8 cellular contexts compared by ENCODE assay signal in genomic region chr18:13136056-13136688, GRCh38.
A peak's percentile ranks its signal among the peaks of the same experiment; 100 is the strongest.
DNase-seq lines count a peak whose midpoint lies in the region; ATAC-seq and TF ChIP-seq lines count a peak whose summit lies in the region.

No MANE protein-coding gene starts in this region.

- H3K9me3 Mint-ChIP-seq in activated naive CD8-positive, alpha-beta T cell (ENCODE audit: low read depth) = no peaks in the 10 kb centered on the region

- H3K9me3 ChIP-seq in Loucy (ENCODE audit: insufficient read depth, low read depth, low read length) (no peaks in the 10 kb centered on the region), liver (ENCODE audit: control insufficient read depth in 4 of 4, low read length in 3 of 4) (no peaks in the 10 kb centered on the region), stomach (no peaks in the 10 kb centered on the region)

- no peaks in the 10 kb centered on the region for H3K27me3 Mint-ChIP-seq in activated naive CD8-positive, alpha-beta T cell

- no peaks in the 10 kb centered on the region for H4K20me1 ChIP-seq in Loucy (ENCODE audit: insufficient read depth, low read length, poor library complexity, severe bottlenecking)

- H3K27ac Mint-ChIP-seq in activated naive CD8-positive, alpha-beta T cell = peak overlapping the region; percentile 90

- TF ChIP-seq CTCF in GM13977 (IDR thresholded peaks at IDR 0.05; ENCODE audit: extremely low read depth, insufficient read depth, missing control alignments) (no peak), Loucy (conservative IDR thresholded peaks at IDR 0.05; ENCODE audit: low read length) (no peak), liver (IDR thresholded peaks at IDR 0.05; ENCODE audit: low read depth, low read length, missing input control) (no peak), stomach (IDR thresholded peaks at IDR 0.05) (no peak)

- 37% methylated on average over 32 of the region's 32 CpGs for WGBS in liver
- 22 to 47% (median 34%) methylated on average over 32 of the region's 32 CpGs for WGBS in stomach, 5 donors

- 0 out of 2 replicates have a peak overlapping the region, but pooled peaks have one; percentile 97 for H2AFZ ChIP-seq in Loucy (ENCODE audit: low read length)

- peaks cover 24% of the 10 kb centered on the region for H3K4me1 Mint-ChIP-seq in activated naive CD8-positive, alpha-beta T cell (ENCODE audit: low read depth)

- H3K9ac ChIP-seq in Loucy (ENCODE audit: low read depth, low read length, poor library complexity, severe bottlenecking) (peak overlapping the region; percentile 92), liver (ENCODE audit: low read depth in 1 of 2, low read length in 2 of 2) (peak overlapping the region; percentile 85 to 96)

- peak overlapping the region; percentile 78 for H3K4me2 ChIP-seq in Loucy (ENCODE audit: low read depth, low read length, poor library complexity, severe bottlenecking)

- H3K36me3 Mint-ChIP-seq in activated naive CD8-positive, alpha-beta T cell = no peaks in the 10 kb centered on the region

- ATAC-seq in HG03571 (IDR thresholded peaks at IDR 0.05; ENCODE audit: unreplicated experiment) = no peak
- ATAC-seq in GM19455 (IDR thresholded peaks at IDR 0.05; ENCODE audit: unreplicated experiment) = no peak

- H3K4me1 ChIP-seq in Loucy (ENCODE audit: insufficient read depth, low read length, poor library complexity, severe bottlenecking) (peaks cover 30% of the 10 kb centered on the region), liver (ENCODE audit: control insufficient read depth in 4 of 4, insufficient read depth in 4 of 4, low read length in 3 of 4) (peaks cover 3 to 24% (median 11%) of the 10 kb centered on the region in 4 donors), stomach (peaks cover 5 to 29% (median 20%) of the 10 kb centered on the region in 4 donors)

- no peak for TF ChIP-seq RAD21 in liver (IDR thresholded peaks at IDR 0.05)

- H3K27me3 ChIP-seq in Loucy (ENCODE audit: insufficient read depth, low read length, poor library complexity, severe bottlenecking) (no peaks in the 10 kb centered on the region), liver (ENCODE audit: control insufficient read depth in 4 of 4, insufficient read depth in 4 of 4, low read length in 3 of 4) (no peaks in the 10 kb centered on the region), stomach (peaks cover 0 to 22% (median 8%) of the 10 kb centered on the region in 3 donors)

- H3K36me3 ChIP-seq in Loucy (ENCODE audit: insufficient read depth, low read length) (no peaks in the 10 kb centered on the region), liver (ENCODE audit: control insufficient read depth in 4 of 4, insufficient read depth in 3 of 4, low read depth in 1 of 4, low read length in 3 of 4) (no peaks in the 10 kb centered on the region), stomach (no peaks in the 10 kb centered on the region)

- no peaks in the 10 kb centered on the region for H3K79me2 ChIP-seq in Loucy (ENCODE audit: insufficient read depth, low read length)

- no peaks in the 10 kb centered on the region for H3K9me2 ChIP-seq in Loucy (replicated peaks; ENCODE audit: low read depth, low read length)

- in situ Hi-C loops in GM13977 (cut with MboI; ENCODE audit: low pct_unique_long_range_greater_than_20kb, low sequenced_read_pairs, unreplicated experiment) = no loop called here

- peak overlapping the region; percentile 96 for H3K4me3 ChIP-seq in Loucy (ENCODE audit: low read length, poor library complexity, severe bottlenecking)
- peak overlapping the region; percentile 39 to 82 (median 71) for H3K4me3 ChIP-seq in liver (ENCODE audit: low read depth in 1 of 3, low read length in 3 of 3)
- H3K4me3 ChIP-seq in stomach = peak overlapping the region; percentile 54 to 82 (median 68)

- H3K4me3 Mint-ChIP-seq in activated naive CD8-positive, alpha-beta T cell = peak overlapping the region; percentile 94

- H3K27ac ChIP-seq in liver (ENCODE audit: low read depth in 1 of 2, low read length in 2 of 2) (peak overlapping the region; percentile 97 to 99), stomach (peak overlapping the region; percentile 70 to 90 (median 74))

- DNase-seq in GM13977 (ENCODE audit: low spot score) = peak; percentile 62
- no peak for DNase-seq in stomach
- no peak for DNase-seq in hippocampal formation (lab: John Stamatoyannopoulos, UW)

- intact Hi-C loops in stomach (cut with DNase I; ENCODE audit: low total_unique reads) = no loop called here

- TF ChIP-seq EP300 in stomach (IDR thresholded peaks at IDR 0.05) = no peak

- no peak for TF ChIP-seq POLR2A in stomach (IDR thresholded peaks at IDR 0.05)

- peaks cover 8% of the 10 kb centered on the region; the same call in 1 of the 2 replicates for H3F3A ChIP-seq in Loucy (ENCODE audit: low read depth)

TF ChIP-seq in liver, 16 proteins besides CTCF, POLR2A, EP300 and RAD21:
- no peak for TF ChIP-seq TAF1 (conservative IDR thresholded peaks at IDR 0.05)
- TF ChIP-seq GABPA (IDR thresholded peaks at IDR 0.05 in 1 of 2, conservative IDR thresholded peaks at IDR 0.05 in 1 of 2) = no peak
- TF ChIP-seq ZBTB33 (IDR thresholded peaks at IDR 0.05) = no peak
- TF ChIP-seq RXRA (IDR thresholded peaks at IDR 0.05) = no peak
- TF ChIP-seq FOXA2 (IDR thresholded peaks at IDR 0.05) = no peak
- TF ChIP-seq JUND (IDR thresholded peaks at IDR 0.05) = no peak
- TF ChIP-seq, protein P1, sequence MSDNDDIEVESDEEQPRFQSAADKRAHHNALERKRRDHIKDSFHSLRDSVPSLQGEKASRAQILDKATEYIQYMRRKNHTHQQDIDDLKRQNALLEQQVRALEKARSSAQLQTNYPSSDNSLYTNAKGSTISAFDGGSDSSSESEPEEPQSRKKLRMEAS (IDR thresholded peaks at IDR 0.05) = no peak
- TF ChIP-seq SP1 (IDR thresholded peaks at IDR 0.05) = no peak
- TF ChIP-seq HNF4G (IDR thresholded peaks at IDR 0.05) = no peak
- TF ChIP-seq EGR1 (IDR thresholded peaks at IDR 0.05; ENCODE audit: low read depth in 2 of 2) = no peak
- TF ChIP-seq REST (IDR thresholded peaks at IDR 0.05) = no peak
- TF ChIP-seq, protein P2, sequence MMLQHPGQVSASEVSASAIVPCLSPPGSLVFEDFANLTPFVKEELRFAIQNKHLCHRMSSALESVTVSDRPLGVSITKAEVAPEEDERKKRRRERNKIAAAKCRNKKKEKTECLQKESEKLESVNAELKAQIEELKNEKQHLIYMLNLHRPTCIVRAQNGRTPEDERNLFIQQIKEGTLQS (IDR thresholded peaks at IDR 0.05) = no peak
- TF ChIP-seq FOXA1 (IDR thresholded peaks at IDR 0.05) = no peak
- TF ChIP-seq HNF4A (conservative IDR thresholded peaks at IDR 0.05) = no peak
- TF ChIP-seq YY1 (IDR thresholded peaks at IDR 0.05) = no peak
- TF ChIP-seq NR2F2 (IDR thresholded peaks at IDR 0.05) = no peak
